In the genomic region with DNA sequence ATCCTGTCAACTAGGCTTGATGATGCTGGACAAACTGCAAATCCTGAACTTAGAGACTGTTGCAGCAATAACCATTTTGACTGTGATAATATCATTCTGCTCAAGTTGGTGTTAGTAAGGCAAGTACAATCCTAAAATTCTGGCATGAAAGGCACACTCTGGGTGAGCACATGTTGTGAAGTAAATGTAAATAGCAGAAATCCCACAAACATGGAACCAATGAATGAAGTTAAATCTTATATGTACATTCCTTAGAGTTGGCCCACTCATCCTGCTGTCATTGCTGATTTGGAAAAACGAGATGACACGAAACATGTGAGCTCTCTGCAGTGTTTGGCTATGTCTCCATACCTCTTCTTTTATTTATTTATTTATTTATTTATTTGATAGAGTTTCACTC, we compare ENCODE assay signal across 1 cellular context.
TF ChIP-seq lines count a peak whose summit lies in the region.

No MANE protein-coding gene starts in this region.

TF ChIP-seq in SK-N-SH, 30 proteins besides CTCF, POLR2A, EP300 and RAD21 (continued from another document):
- TF ChIP-seq POLR2AphosphoS5 (IDR thresholded peaks at IDR 0.05; ENCODE audit: low read depth, low read length) (peak; percentile 72; the same call in 1 of the 2 replicates), FOSL2 (IDR thresholded peaks at IDR 0.05; ENCODE audit: borderline replicate concordance, low read depth) (peak; percentile 76; the same call in 1 of the 2 replicates), GABPA (IDR thresholded peaks at IDR 0.05; ENCODE audit: low read depth) (no peak), USF1 (IDR thresholded peaks at IDR 0.05; ENCODE audit: borderline replicate concordance, low read depth) (no peak), TCF12 (IDR thresholded peaks at IDR 0.05) (peak; percentile 99), NFIC (IDR thresholded peaks at IDR 0.05; ENCODE audit: borderline replicate concordance) (peak; percentile 80), SIN3A (IDR thresholded peaks at IDR 0.05; ENCODE audit: borderline replicate concordance, low read depth, low read length) (no peak), CHD2 (IDR thresholded peaks at IDR 0.05; ENCODE audit: low read length, partially characterized antibody) (no peak), TAF1 (IDR thresholded peaks at IDR 0.05; ENCODE audit: borderline replicate concordance, low read depth, low read length) (no peak), ZBTB33 (IDR thresholded peaks at IDR 0.05; ENCODE audit: borderline replicate concordance, low read depth) (0 out of 2 replicates have a peak, but pooled peaks have one; percentile 44), FOXM1 (IDR thresholded peaks at IDR 0.05; ENCODE audit: low read depth) (peak; percentile 43; the same call in 1 of the 2 replicates), GATA2 (CRISPR knock-in tag; IDR thresholded peaks at IDR 0.05) (no peak)
- TF ChIP-seq, protein P1, sequence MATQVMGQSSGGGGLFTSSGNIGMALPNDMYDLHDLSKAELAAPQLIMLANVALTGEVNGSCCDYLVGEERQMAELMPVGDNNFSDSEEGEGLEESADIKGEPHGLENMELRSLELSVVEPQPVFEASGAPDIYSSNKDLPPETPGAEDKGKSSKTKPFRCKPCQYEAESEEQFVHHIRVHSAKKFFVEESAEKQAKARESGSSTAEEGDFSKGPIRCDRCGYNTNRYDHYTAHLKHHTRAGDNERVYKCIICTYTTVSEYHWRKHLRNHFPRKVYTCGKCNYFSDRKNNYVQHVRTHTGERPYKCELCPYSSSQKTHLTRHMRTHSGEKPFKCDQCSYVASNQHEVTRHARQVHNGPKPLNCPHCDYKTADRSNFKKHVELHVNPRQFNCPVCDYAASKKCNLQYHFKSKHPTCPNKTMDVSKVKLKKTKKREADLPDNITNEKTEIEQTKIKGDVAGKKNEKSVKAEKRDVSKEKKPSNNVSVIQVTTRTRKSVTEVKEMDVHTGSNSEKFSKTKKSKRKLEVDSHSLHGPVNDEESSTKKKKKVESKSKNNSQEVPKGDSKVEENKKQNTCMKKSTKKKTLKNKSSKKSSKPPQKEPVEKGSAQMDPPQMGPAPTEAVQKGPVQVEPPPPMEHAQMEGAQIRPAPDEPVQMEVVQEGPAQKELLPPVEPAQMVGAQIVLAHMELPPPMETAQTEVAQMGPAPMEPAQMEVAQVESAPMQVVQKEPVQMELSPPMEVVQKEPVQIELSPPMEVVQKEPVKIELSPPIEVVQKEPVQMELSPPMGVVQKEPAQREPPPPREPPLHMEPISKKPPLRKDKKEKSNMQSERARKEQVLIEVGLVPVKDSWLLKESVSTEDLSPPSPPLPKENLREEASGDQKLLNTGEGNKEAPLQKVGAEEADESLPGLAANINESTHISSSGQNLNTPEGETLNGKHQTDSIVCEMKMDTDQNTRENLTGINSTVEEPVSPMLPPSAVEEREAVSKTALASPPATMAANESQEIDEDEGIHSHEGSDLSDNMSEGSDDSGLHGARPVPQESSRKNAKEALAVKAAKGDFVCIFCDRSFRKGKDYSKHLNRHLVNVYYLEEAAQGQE (IDR thresholded peaks at IDR 0.05; ENCODE audit: low read depth, low read length), result no peak
TF ChIP-seq in SK-N-SH: peak in this region for 12.
